Comparison of ENCODE assay signal across 1 cellular context in the genomic region with DNA sequence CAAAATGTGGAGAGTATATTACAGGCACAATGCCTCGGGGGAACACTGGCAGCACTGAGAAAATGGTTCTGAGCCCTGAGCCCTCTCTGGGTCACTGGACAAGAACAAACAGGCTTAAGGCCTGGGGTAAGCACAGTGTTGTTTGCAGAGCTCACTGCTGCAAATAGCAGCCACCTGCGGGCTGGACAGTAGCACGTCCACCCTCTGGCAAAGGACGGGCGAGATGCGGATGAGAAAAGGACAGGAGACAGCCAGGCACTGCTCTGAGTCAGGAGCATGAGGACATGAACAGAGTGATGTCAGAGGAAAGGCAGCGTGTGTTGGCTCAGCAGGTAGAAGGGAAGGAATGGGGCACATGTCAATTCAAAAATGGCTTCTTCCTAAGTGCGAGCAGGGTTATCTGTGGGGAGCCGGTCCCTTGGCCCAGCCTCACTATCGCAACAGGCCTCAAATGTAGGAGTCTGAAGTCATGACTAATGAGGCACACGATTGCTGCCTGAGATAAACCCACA.
TF ChIP-seq lines count a peak whose summit lies in the region.

No MANE protein-coding gene starts in this region.

TF ChIP-seq in K562, 482 proteins besides CTCF, POLR2A, EP300 and RAD21 (continued from another document and continues in another):
- TF ChIP-seq, protein P1, sequence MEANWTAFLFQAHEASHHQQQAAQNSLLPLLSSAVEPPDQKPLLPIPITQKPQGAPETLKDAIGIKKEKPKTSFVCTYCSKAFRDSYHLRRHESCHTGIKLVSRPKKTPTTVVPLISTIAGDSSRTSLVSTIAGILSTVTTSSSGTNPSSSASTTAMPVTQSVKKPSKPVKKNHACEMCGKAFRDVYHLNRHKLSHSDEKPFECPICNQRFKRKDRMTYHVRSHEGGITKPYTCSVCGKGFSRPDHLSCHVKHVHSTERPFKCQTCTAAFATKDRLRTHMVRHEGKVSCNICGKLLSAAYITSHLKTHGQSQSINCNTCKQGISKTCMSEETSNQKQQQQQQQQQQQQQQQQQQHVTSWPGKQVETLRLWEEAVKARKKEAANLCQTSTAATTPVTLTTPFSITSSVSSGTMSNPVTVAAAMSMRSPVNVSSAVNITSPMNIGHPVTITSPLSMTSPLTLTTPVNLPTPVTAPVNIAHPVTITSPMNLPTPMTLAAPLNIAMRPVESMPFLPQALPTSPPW (CRISPR knock-in tag; IDR thresholded peaks at IDR 0.05), result no peak; the same call in 1 of the 2 replicates
- TF ChIP-seq RBBP5 (IDR thresholded peaks at IDR 0.05; ENCODE audit: borderline replicate concordance, insufficient read depth, low read length, poor library complexity, severe bottlenecking), result peak; percentile 42
- TF ChIP-seq BRD9 (IDR thresholded peaks at IDR 0.05; ENCODE audit: low read depth, partially characterized antibody), result peak; percentile 85
- no peak for TF ChIP-seq CBX1 (IDR thresholded peaks at IDR 0.05; ENCODE audit: low read depth)
- TF ChIP-seq, protein P2, sequence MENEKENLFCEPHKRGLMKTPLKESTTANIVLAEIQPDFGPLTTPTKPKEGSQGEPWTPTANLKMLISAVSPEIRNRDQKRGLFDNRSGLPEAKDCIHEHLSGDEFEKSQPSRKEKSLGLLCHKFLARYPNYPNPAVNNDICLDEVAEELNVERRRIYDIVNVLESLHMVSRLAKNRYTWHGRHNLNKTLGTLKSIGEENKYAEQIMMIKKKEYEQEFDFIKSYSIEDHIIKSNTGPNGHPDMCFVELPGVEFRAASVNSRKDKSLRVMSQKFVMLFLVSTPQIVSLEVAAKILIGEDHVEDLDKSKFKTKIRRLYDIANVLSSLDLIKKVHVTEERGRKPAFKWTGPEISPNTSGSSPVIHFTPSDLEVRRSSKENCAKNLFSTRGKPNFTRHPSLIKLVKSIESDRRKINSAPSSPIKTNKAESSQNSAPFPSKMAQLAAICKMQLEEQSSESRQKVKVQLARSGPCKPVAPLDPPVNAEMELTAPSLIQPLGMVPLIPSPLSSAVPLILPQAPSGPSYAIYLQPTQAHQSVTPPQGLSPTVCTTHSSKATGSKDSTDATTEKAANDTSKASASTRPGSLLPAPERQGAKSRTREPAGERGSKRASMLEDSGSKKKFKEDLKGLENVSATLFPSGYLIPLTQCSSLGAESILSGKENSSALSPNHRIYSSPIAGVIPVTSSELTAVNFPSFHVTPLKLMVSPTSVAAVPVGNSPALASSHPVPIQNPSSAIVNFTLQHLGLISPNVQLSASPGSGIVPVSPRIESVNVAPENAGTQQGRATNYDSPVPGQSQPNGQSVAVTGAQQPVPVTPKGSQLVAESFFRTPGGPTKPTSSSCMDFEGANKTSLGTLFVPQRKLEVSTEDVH (IDR thresholded peaks at IDR 0.05; ENCODE audit: low read depth, partially characterized antibody), result no peak
- TF ChIP-seq DIDO1 (tag; IDR thresholded peaks at IDR 0.05; ENCODE audit: low read depth), result peak; percentile 38; the same call in 1 of the 2 replicates
- no peak; the same call in 1 of the 2 replicates for TF ChIP-seq PTRF (tag; IDR thresholded peaks at IDR 0.05)
- peak; percentile 37; the same call in 1 of the 2 replicates for TF ChIP-seq BHLHE40 (IDR thresholded peaks at IDR 0.05; ENCODE audit: low read length)
- peak; percentile 23; the same call in 1 of the 2 replicates for TF ChIP-seq CEBPG (CRISPR knock-in tag; IDR thresholded peaks at IDR 0.05)
- TF ChIP-seq CEBPG (tag; conservative IDR thresholded peaks at IDR 0.05 in 1 of 2, IDR thresholded peaks at IDR 0.05 in 1 of 2), result no peak
- TF ChIP-seq TEAD4 (IDR thresholded peaks at IDR 0.05; ENCODE audit: low read length), result peak; percentile 71
- no peak for TF ChIP-seq TEAD4 (CRISPR knock-in tag; IDR thresholded peaks at IDR 0.05; ENCODE audit: borderline replicate concordance)
- peak; percentile 72 for TF ChIP-seq MECOM (CRISPR knock-in tag; IDR thresholded peaks at IDR 0.05)
- TF ChIP-seq, protein P3, sequence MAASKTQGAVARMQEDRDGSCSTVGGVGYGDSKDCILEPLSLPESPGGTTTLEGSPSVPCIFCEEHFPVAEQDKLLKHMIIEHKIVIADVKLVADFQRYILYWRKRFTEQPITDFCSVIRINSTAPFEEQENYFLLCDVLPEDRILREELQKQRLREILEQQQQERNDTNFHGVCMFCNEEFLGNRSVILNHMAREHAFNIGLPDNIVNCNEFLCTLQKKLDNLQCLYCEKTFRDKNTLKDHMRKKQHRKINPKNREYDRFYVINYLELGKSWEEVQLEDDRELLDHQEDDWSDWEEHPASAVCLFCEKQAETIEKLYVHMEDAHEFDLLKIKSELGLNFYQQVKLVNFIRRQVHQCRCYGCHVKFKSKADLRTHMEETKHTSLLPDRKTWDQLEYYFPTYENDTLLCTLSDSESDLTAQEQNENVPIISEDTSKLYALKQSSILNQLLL (CRISPR knock-in tag; IDR thresholded peaks at IDR 0.05; ENCODE audit: borderline replicate concordance), result no peak
- TF ChIP-seq TCF7 (IDR thresholded peaks at IDR 0.05; ENCODE audit: borderline replicate concordance), result peak; percentile 30; the same call in 1 of the 2 replicates
- TF ChIP-seq, protein P4, sequence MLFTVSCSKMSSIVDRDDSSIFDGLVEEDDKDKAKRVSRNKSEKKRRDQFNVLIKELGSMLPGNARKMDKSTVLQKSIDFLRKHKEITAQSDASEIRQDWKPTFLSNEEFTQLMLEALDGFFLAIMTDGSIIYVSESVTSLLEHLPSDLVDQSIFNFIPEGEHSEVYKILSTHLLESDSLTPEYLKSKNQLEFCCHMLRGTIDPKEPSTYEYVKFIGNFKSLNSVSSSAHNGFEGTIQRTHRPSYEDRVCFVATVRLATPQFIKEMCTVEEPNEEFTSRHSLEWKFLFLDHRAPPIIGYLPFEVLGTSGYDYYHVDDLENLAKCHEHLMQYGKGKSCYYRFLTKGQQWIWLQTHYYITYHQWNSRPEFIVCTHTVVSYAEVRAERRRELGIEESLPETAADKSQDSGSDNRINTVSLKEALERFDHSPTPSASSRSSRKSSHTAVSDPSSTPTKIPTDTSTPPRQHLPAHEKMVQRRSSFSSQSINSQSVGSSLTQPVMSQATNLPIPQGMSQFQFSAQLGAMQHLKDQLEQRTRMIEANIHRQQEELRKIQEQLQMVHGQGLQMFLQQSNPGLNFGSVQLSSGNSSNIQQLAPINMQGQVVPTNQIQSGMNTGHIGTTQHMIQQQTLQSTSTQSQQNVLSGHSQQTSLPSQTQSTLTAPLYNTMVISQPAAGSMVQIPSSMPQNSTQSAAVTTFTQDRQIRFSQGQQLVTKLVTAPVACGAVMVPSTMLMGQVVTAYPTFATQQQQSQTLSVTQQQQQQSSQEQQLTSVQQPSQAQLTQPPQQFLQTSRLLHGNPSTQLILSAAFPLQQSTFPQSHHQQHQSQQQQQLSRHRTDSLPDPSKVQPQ (CRISPR knock-in tag; IDR thresholded peaks at IDR 0.05; ENCODE audit: borderline replicate concordance), result no peak
- peak; percentile 79 for TF ChIP-seq ZNF584 (CRISPR knock-in tag; IDR thresholded peaks at IDR 0.05; ENCODE audit: low read depth)
- no peak for TF ChIP-seq NR2C2 (CRISPR knock-in tag; IDR thresholded peaks at IDR 0.05)
- no peak; the same call in 1 of the 2 replicates for TF ChIP-seq NR2C2 (tag; IDR thresholded peaks at IDR 0.05)
- TF ChIP-seq MYC (IDR thresholded peaks at IDR 0.05; ENCODE audit: low read depth, low read length), result peak; percentile 88
- no peak for TF ChIP-seq MYC (CRISPR knock-in tag; IDR thresholded peaks at IDR 0.05; ENCODE audit: borderline replicate concordance, low read depth)
- no peak for TF ChIP-seq FOXA3 (CRISPR knock-in tag; conservative IDR thresholded peaks at IDR 0.05 in 1 of 2, IDR thresholded peaks at IDR 0.05 in 1 of 2)
- TF ChIP-seq ZNF76 (CRISPR knock-in tag; IDR thresholded peaks at IDR 0.05; ENCODE audit: borderline replicate concordance), result no peak
- TF ChIP-seq ZKSCAN3 (CRISPR knock-in tag; IDR thresholded peaks at IDR 0.05), result no peak
- no peak for TF ChIP-seq CHD1 (IDR thresholded peaks at IDR 0.05; ENCODE audit: low read length)
- peak; percentile 42; the same call in 1 of the 2 replicates for TF ChIP-seq NFXL1 (CRISPR knock-in tag; IDR thresholded peaks at IDR 0.05)
- TF ChIP-seq RNF2 (IDR thresholded peaks at IDR 0.05), result peak; percentile 35; the same call in 1 of the 2 replicates
- no peak for TF ChIP-seq POLR3G (IDR thresholded peaks at IDR 0.05; ENCODE audit: extremely low read depth, insufficient read length, insufficient replicate concordance)
- 0 out of 2 replicates have a peak, but pooled peaks have one; percentile 32 for TF ChIP-seq KAT7 (CRISPR knock-in tag; IDR thresholded peaks at IDR 0.05; ENCODE audit: borderline replicate concordance)
- no peak for TF ChIP-seq NR4A1 (CRISPR knock-in tag; IDR thresholded peaks at IDR 0.05)
- peak; percentile 97 for TF ChIP-seq NR4A1 (tag; IDR thresholded peaks at IDR 0.05)
- TF ChIP-seq HLTF (IDR thresholded peaks at IDR 0.05), result 0 out of 2 replicates have a peak, but pooled peaks have one; percentile 42
- TF ChIP-seq, protein P5, sequence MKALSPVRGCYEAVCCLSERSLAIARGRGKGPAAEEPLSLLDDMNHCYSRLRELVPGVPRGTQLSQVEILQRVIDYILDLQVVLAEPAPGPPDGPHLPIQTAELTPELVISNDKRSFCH (CRISPR knock-in tag; IDR thresholded peaks at IDR 0.05), result 0 out of 2 replicates have a peak, but pooled peaks have one; percentile 47
- TF ChIP-seq, protein P5 (tag; IDR thresholded peaks at IDR 0.05), result peak; percentile 94
- TF ChIP-seq HDAC8 (tag; IDR thresholded peaks at IDR 0.05), result peak; percentile 73; the same call in 1 of the 2 replicates
- no peak for TF ChIP-seq SPI1 (IDR thresholded peaks at IDR 0.05; ENCODE audit: borderline replicate concordance, low read depth, low read length)
- no peak for TF ChIP-seq FOXM1 (IDR thresholded peaks at IDR 0.05; ENCODE audit: low read depth)
- 0 out of 2 replicates have a peak, but pooled peaks have one; percentile 16 for TF ChIP-seq FOXM1 (CRISPR knock-in tag; IDR thresholded peaks at IDR 0.05; ENCODE audit: low read depth)
- no peak for TF ChIP-seq FOXJ2 (tag; IDR thresholded peaks at IDR 0.05)
- peak; percentile 61 for TF ChIP-seq TAL1 (IDR thresholded peaks at IDR 0.05)
- TF ChIP-seq ZNF311 (CRISPR knock-in tag; IDR thresholded peaks at IDR 0.05), result peak; percentile 85; the same call in 1 of the 2 replicates
- peak; percentile 52; the same call in 1 of the 2 replicates for TF ChIP-seq IFI16 (CRISPR knock-in tag; IDR thresholded peaks at IDR 0.05)
- TF ChIP-seq NCOA1 (IDR thresholded peaks at IDR 0.05; ENCODE audit: low read depth), result peak; percentile 29; the same call in 1 of the 2 replicates
- TF ChIP-seq, protein P6, sequence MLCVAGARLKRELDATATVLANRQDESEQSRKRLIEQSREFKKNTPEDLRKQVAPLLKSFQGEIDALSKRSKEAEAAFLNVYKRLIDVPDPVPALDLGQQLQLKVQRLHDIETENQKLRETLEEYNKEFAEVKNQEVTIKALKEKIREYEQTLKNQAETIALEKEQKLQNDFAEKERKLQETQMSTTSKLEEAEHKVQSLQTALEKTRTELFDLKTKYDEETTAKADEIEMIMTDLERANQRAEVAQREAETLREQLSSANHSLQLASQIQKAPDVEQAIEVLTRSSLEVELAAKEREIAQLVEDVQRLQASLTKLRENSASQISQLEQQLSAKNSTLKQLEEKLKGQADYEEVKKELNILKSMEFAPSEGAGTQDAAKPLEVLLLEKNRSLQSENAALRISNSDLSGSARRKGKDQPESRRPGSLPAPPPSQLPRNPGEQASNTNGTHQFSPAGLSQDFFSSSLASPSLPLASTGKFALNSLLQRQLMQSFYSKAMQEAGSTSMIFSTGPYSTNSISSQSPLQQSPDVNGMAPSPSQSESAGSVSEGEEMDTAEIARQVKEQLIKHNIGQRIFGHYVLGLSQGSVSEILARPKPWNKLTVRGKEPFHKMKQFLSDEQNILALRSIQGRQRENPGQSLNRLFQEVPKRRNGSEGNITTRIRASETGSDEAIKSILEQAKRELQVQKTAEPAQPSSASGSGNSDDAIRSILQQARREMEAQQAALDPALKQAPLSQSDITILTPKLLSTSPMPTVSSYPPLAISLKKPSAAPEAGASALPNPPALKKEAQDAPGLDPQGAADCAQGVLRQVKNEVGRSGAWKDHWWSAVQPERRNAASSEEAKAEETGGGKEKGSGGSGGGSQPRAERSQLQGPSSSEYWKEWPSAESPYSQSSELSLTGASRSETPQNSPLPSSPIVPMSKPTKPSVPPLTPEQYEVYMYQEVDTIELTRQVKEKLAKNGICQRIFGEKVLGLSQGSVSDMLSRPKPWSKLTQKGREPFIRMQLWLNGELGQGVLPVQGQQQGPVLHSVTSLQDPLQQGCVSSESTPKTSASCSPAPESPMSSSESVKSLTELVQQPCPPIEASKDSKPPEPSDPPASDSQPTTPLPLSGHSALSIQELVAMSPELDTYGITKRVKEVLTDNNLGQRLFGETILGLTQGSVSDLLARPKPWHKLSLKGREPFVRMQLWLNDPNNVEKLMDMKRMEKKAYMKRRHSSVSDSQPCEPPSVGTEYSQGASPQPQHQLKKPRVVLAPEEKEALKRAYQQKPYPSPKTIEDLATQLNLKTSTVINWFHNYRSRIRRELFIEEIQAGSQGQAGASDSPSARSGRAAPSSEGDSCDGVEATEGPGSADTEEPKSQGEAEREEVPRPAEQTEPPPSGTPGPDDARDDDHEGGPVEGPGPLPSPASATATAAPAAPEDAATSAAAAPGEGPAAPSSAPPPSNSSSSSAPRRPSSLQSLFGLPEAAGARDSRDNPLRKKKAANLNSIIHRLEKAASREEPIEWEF (CRISPR knock-in tag; IDR thresholded peaks at IDR 0.05), result peak; percentile 61; the same call in 1 of the 2 replicates
- TF ChIP-seq, protein P7, sequence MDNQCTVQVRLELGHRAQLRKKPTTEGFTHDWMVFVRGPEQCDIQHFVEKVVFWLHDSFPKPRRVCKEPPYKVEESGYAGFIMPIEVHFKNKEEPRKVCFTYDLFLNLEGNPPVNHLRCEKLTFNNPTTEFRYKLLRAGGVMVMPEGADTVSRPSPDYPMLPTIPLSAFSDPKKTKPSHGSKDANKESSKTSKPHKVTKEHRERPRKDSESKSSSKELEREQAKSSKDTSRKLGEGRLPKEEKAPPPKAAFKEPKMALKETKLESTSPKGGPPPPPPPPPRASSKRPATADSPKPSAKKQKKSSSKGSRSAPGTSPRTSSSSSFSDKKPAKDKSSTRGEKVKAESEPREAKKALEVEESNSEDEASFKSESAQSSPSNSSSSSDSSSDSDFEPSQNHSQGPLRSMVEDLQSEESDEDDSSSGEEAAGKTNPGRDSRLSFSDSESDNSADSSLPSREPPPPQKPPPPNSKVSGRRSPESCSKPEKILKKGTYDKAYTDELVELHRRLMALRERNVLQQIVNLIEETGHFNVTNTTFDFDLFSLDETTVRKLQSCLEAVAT (IDR thresholded peaks at IDR 0.05), result peak in 1 of 2 experiments; percentile 67; a peak in 2 of 4 replicates
- TF ChIP-seq ZNF24 (IDR thresholded peaks at IDR 0.05), result no peak; the same call in 1 of the 2 replicates
- peak; percentile 52; the same call in 1 of the 2 replicates for TF ChIP-seq ZNF79 (CRISPR knock-in tag; IDR thresholded peaks at IDR 0.05; ENCODE audit: low read depth)
- no peak for TF ChIP-seq ARHGAP35 (IDR thresholded peaks at IDR 0.05; ENCODE audit: partially characterized antibody)
- no peak for TF ChIP-seq ETS2 (tag; IDR thresholded peaks at IDR 0.05; ENCODE audit: borderline replicate concordance, poor library complexity, severe bottlenecking)
